Comparison of ENCODE assay signal across 8 cellular contexts in the genomic region with DNA sequence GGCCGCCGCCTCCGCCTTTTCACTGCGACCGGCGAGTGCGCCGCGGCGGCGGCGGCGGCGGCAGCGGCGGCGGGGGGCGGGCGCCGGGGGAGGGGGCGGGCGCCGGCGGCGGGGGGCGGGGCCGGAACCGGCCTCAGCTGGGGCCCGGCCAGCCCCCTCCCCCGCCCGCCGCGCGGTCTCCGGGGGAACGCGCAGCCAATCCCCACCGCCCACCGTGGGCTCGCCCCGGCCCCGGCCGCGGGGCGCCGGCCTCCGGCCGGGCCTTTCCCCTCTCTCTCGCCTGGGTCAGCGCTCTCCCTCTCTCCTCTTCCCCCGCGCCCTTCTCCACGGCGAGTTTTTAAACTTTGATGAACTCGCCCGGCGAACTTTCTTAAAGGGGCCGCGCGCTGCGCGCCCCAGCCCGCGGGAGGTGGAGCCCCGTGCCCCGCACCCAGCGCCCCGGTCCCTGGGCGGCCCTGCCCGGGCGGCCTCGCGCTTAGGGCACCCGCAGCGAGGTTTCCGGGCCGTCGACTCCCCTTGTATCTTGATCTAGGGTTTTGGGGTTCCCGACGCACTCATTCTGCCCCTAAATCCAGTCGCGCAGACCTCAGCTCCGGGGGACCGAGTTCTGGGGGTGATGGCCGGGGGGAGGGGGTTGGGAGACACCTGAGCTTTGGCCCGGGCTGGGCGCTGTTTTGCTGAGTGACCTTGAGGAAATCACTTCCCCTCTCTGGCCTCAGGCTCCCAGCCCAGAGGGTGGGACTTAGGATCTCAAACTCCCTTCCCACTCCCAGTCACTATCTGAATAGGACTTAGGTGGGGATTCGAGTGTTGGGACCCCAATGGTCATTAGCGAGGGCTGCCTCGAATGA. TPM values are rescaled to one million over a fixed set of nuclear protein-coding genes. Genes with fewer than 3 reads are reported as not detected.
A peak's percentile ranks its signal among the peaks of the same experiment; 100 is the strongest.
DNase-seq lines count a peak whose midpoint lies in the region; ATAC-seq, FAIRE-seq and TF ChIP-seq lines count a peak whose summit lies in the region.

Gene RBPMS2, minus strand, starts transcription at position 39 of the 851 bp plus-strand sequence. CDS start 270 bp downstream, outside the sequence.

- H3K4me1 Mint-ChIP-seq in natural killer cell, result peaks cover 13 to 51% of the 10 kb centered on the region in 2 donors

- no peaks in the 10 kb centered on the region for H4K20me1 ChIP-seq in PC-3 (ENCODE audit: low read length)
- no peaks in the 10 kb centered on the region for H4K20me1 ChIP-seq in endothelial cell of umbilical vein (replicated peaks; ENCODE audit: control insufficient read depth, extremely low read depth, insufficient read depth, low read length)

- peak; percentile 42 for DNase-seq in ELF-1 (ENCODE audit: low read depth, low spot score)
- DNase-seq in PC-3, result no peak
- no peak for DNase-seq in endothelial cell of umbilical vein (ENCODE audit: low read depth, low spot score)
- DNase-seq in natural killer cell, result peak; percentile 18
- no peak for DNase-seq in stimulated activated CD4-positive, alpha-beta T cell treated with anti-CD3 and anti-CD28 coated beads, Interleukin-12 subunit alpha, Interleukin-12 subunit beta, amount 100 ng/mL, for 4 hours
- DNase-seq in D721Med (ENCODE audit: insufficient read length, low spot score), result no peak
- DNase-seq in putamen (ENCODE audit: low spot score), result no peak

- CTCF ChIA-PET in PC-3 (lab: Charles Lee) (no interaction called here), endothelial cell of umbilical vein (lab: Charles Lee) (interaction anchor here (0.6 kb wide), 1 partner anchor 48 kb away, joined by 3 read pairs; no protein-coding TSS in a partner anchor)

- no peaks in the 10 kb centered on the region for H3K9me3 Mint-ChIP-seq in natural killer cell

- H3K4me3 Mint-ChIP-seq in natural killer cell, result peak within 1 kb of the TSS; percentile 89

- no peak for TF ChIP-seq POLR2A in endothelial cell of umbilical vein (IDR thresholded peaks at IDR 0.05; ENCODE audit: low read depth, low read length)

- H3K9me3 ChIP-seq in PC-3 (ENCODE audit: low read length) (no peaks in the 10 kb centered on the region), endothelial cell of umbilical vein (replicated peaks; ENCODE audit: control insufficient read depth, insufficient read depth, low read length) (no peaks in the 10 kb centered on the region)

- no peaks in the 10 kb centered on the region for H3K36me3 ChIP-seq in PC-3 (ENCODE audit: low read depth, low read length)
- no peaks in the 10 kb centered on the region for H3K36me3 ChIP-seq in endothelial cell of umbilical vein (ENCODE audit: control insufficient read depth in 2 of 2, extremely low read depth in 1 of 2, insufficient read depth in 2 of 2, low read length in 2 of 2)

- intact Hi-C loops in PC-3 (cut with micrococcal nuclease) (no loop called here), endothelial cell of umbilical vein (cut with micrococcal nuclease) (no loop called here), natural killer cell (cut with micrococcal nuclease) (no loop called here)

- BruUV-seq in PC-3 (replicated peaks; lab: Mats Ljungman, UMichigan) (no TSS peak), endothelial cell of umbilical vein (replicated peaks; lab: Mats Ljungman, UMichigan) (no TSS peak)

- H3K27me3 Mint-ChIP-seq in natural killer cell (ENCODE audit: low read depth in 2 of 2), result peaks cover 0 to 21% of the 10 kb centered on the region in 2 donors

- H3K9me2 ChIP-seq in PC-3 (replicated peaks; ENCODE audit: low read length), result no peaks in the 10 kb centered on the region

- no peaks in the 10 kb centered on the region for H3K4me1 ChIP-seq in PC-3 (ENCODE audit: insufficient read depth, low read length)
- H3K4me1 ChIP-seq in endothelial cell of umbilical vein (ENCODE audit: control insufficient read depth, extremely low read depth, insufficient read depth, low read length), result peaks cover 6% of the 10 kb centered on the region

- no peaks in the 10 kb centered on the region for H3K79me2 ChIP-seq in PC-3 (ENCODE audit: low read length)
- no peaks in the 10 kb centered on the region for H3K79me2 ChIP-seq in endothelial cell of umbilical vein (ENCODE audit: control insufficient read depth, insufficient read depth, low read length)

- H3K4me3 ChIP-seq in PC-3 (ENCODE audit: low read length), result peak within 1 kb of the TSS; percentile 53
- peak within 1 kb of the TSS; percentile 54 to 81 (median 59) for H3K4me3 ChIP-seq in endothelial cell of umbilical vein (replicated peaks in 1 of 3; ENCODE audit: insufficient read depth in 1 of 3, low read depth in 1 of 3, low read length in 3 of 3)

- dilution Hi-C loops in endothelial cell of umbilical vein (cut with MboI; ENCODE audit: extremely low pct_ligation_motif_present, low sequenced_read_pairs), result no loop called here

- H2AFZ ChIP-seq in PC-3 (ENCODE audit: low read length) (0 out of 2 replicates have a peak within 1 kb of the TSS, but pooled peaks have one; percentile 38), endothelial cell of umbilical vein (ENCODE audit: low read depth, low read length) (peak within 1 kb of the TSS; percentile 79)

- ATAC-seq in PC-3 (no peak), natural killer cell (peak; percentile 21 to 60 (median 44)), HG03108 (IDR thresholded peaks at IDR 0.05; ENCODE audit: unreplicated experiment) (no peak)

- H3K9ac ChIP-seq in PC-3 (ENCODE audit: low read length) (no peak within 1 kb of the TSS), endothelial cell of umbilical vein (replicated peaks; ENCODE audit: extremely low read depth, insufficient read depth, low read length) (peak within 1 kb of the TSS; percentile 37)

- no peaks in the 10 kb centered on the region for H3F3A ChIP-seq in PC-3 (ENCODE audit: low read length, unreplicated experiment)

- H3K4me2 ChIP-seq in PC-3 (ENCODE audit: low read length), result peak within 1 kb of the TSS; percentile 67
- peak within 1 kb of the TSS; percentile 67 for H3K4me2 ChIP-seq in endothelial cell of umbilical vein (ENCODE audit: insufficient read depth, low read length)

- H3K9me1 ChIP-seq in endothelial cell of umbilical vein (replicated peaks; ENCODE audit: control insufficient read depth, extremely low read depth, insufficient read depth, low read length), result no peaks in the 10 kb centered on the region

- H3K36me3 Mint-ChIP-seq in natural killer cell, result no peaks in the 10 kb centered on the region

- TF ChIP-seq CTCF in PC-3 (conservative IDR thresholded peaks at IDR 0.05; ENCODE audit: low read depth, low read length) (no peak), endothelial cell of umbilical vein (IDR thresholded peaks at IDR 0.05; ENCODE audit: extremely low read depth in 1 of 2, insufficient read depth in 1 of 2, low read depth in 1 of 2, low read length in 2 of 2) (no peak), natural killer cell (IDR thresholded peaks at IDR 0.05) (no peak), D721Med (IDR thresholded peaks at IDR 0.05; ENCODE audit: insufficient read depth, missing control alignments) (no peak)

- POLR2A ChIA-PET in PC-3 (lab: Charles Lee; ENCODE audit: unreplicated experiment), result no interaction called here
- POLR2A ChIA-PET in endothelial cell of umbilical vein (lab: Charles Lee), result no interaction called here

- FAIRE-seq in endothelial cell of umbilical vein (lab: Jason Lieb, UNC) (no peak), D721Med (lab: Jason Lieb, UNC) (no peak)

- H3K27ac Mint-ChIP-seq in natural killer cell, result peak within 1 kb of the TSS; percentile 38 to 85

- H3K27me3 ChIP-seq in PC-3 (ENCODE audit: low read length) (peaks cover 13% of the 10 kb centered on the region), endothelial cell of umbilical vein (ENCODE audit: control insufficient read depth in 2 of 2, insufficient read depth in 2 of 2, low read length in 2 of 2) (peaks cover 0 to 4% of the 10 kb centered on the region in 2 experiments)

- H3K27ac ChIP-seq in PC-3 (ENCODE audit: low read length) (no peak within 1 kb of the TSS), endothelial cell of umbilical vein (ENCODE audit: insufficient read depth, low read depth, low read length) (no peak within 1 kb of the TSS)

TF ChIP-seq in endothelial cell of umbilical vein, 7 proteins besides CTCF, POLR2A, EP300 and RAD21:
- TF ChIP-seq FOS (IDR thresholded peaks at IDR 0.05; ENCODE audit: borderline replicate concordance, insufficient read depth, low read length) (no peak), JUN (IDR thresholded peaks at IDR 0.05; ENCODE audit: borderline replicate concordance, insufficient read depth, insufficient read length, low read depth) (no peak), GATA2 (IDR thresholded peaks at IDR 0.05; ENCODE audit: insufficient read depth, insufficient read length, low read depth, low read length) (no peak), EZH2 (IDR thresholded peaks at IDR 0.05; ENCODE audit: borderline replicate concordance, low read depth, low read length, severe bottlenecking) (no peak), POLR2AphosphoS5 (IDR thresholded peaks at IDR 0.05; ENCODE audit: insufficient read depth, low read depth, low read length) (no peak), MYC (IDR thresholded peaks at IDR 0.05; ENCODE audit: low read depth, low read length) (no peak), MAX (IDR thresholded peaks at IDR 0.05; ENCODE audit: insufficient read depth, insufficient read length) (no peak)
TF ChIP-seq in endothelial cell of umbilical vein: peak in this region for 0.

RNA-seq across cellular contexts. Expression of gene RBPMS2, which starts in this region (rescaled TPM):
- total RNA-seq in PC-3 (2014; rRNA removed) (not detected in 2 replicates), endothelial cell of umbilical vein (7.6 and 7.8 TPM in 2 replicates), natural killer cell (10 to 100 TPM in 2 of 3 donors, 1 to 10 TPM in 1; 7.2 to 25.8 (median 14.7) TPM)
- 2.3 TPM in 2 replicates for polyA plus RNA-seq in endothelial cell of umbilical vein
- polyA plus RNA-seq in endothelial cell of umbilical vein (2011; cell fraction: cytosol; rRNA removed), result 2.9 and 3.0 TPM in 2 replicates
- 2.4 and 3.4 TPM in 2 replicates for polyA plus RNA-seq in endothelial cell of umbilical vein (2011; cell fraction: nucleus; rRNA removed)
- polyA plus RNA-seq in endothelial cell of umbilical vein (2012), result 3.6 and 8.3 TPM in 2 replicates
- 0.78 and 0.79 TPM in 2 replicates for polyA minus RNA-seq in endothelial cell of umbilical vein
- polyA minus RNA-seq in endothelial cell of umbilical vein (2011; cell fraction: cytosol; rRNA and poly(A)+ RNA removed), result 0.82 TPM
- 1.4 and 1.5 TPM in 2 replicates for polyA minus RNA-seq in endothelial cell of umbilical vein (2011; cell fraction: nucleus; rRNA and poly(A)+ RNA removed)

Comparison
In these comparisons a context has a peak if more than half of its experiments do, and no peak if none do; other contexts are left out.
1. DNase-seq: peak in ELF-1 (single experiment) and natural killer cell (single experiment); none in PC-3 (single experiment), endothelial cell of umbilical vein (single experiment), stimulated activated CD4-positive, alpha-beta T cell treated with anti-CD3 and anti-CD28 coated beads, Interleukin-12 subunit alpha, Interleukin-12 subunit beta, amount 100 ng/mL, for 4 hours (single experiment), D721Med (single experiment) and putamen (single experiment).
2. ATAC-seq: peak in natural killer cell (3 of 3); none in PC-3 (single experiment) and HG03108 (single experiment).